ENCODE assay signal across 22 cellular contexts in genomic region chr6:20486641-20487040, GRCh38. TPM values are rescaled to one million over a fixed set of nuclear protein-coding genes. Genes with fewer than 3 reads are reported as not detected.
DNase-seq lines count a peak whose midpoint lies in the region; ATAC-seq and TF ChIP-seq lines count a peak whose summit lies in the region.
"Had no signal": no experiment of that assay in that cellular context is flagged by ENCODE, and none has a peak within 500 bp of the region (broad histone marks: within the 10 kb centered on the region; RNA-seq: fewer than 3 reads in every experiment).

No MANE protein-coding gene starts in this region.

- TF ChIP-seq POLR2A in IMR-90 (IDR thresholded peaks at IDR 0.05; ENCODE audit: low read depth, low read length) (no peak), lower leg skin (IDR thresholded peaks at IDR 0.05) (no peak)

- H2BK15ac ChIP-seq in IMR-90 (ENCODE audit: low read depth, low read length): no peak overlapping the region

- H3K79me1 ChIP-seq in IMR-90 (ENCODE audit: low read depth in 1 of 2, low read length in 2 of 2): peaks cover 30 to 41% of the 10 kb centered on the region in 2 experiments

- no peak overlapping the region for H3K4ac ChIP-seq in IMR-90 (ENCODE audit: low read depth, low read length)

- CTCF ChIA-PET in activated CD4-positive, alpha-beta T cell treated with anti-CD3 and anti-CD28 coated beads for 36 hours (lab: Charles Lee): no interaction called here
- CTCF ChIA-PET in IMR-90 (lab: Yijun Ruan, JAX): interaction anchor here (0.6 kb wide), 1 partner anchor 13 kb away, joined by 5 read pairs; no protein-coding TSS in a partner anchor

- H3K23ac ChIP-seq in IMR-90 (ENCODE audit: low read depth, low read length): no peak overlapping the region

- intact Hi-C loops in activated CD4-positive, alpha-beta T cell treated with anti-CD3 and anti-CD28 coated beads for 36 hours (cut with DNase I, micrococcal nuclease): no loop called here
- intact Hi-C loops in IMR-90 (cut with micrococcal nuclease) (no loop called here), lower leg skin (cut with DNase I; ENCODE audit: low total_unique reads) (no loop called here)

- H2AK9ac ChIP-seq in IMR-90 (replicated peaks; ENCODE audit: low read depth, low read length, poor library complexity): no peak overlapping the region

- H3K9me1 ChIP-seq in IMR-90 (ENCODE audit: insufficient read depth, low read length): peaks cover 3% of the 10 kb centered on the region; the same call in 1 of the 2 replicates

- no peak overlapping the region for H4K5ac ChIP-seq in IMR-90 (ENCODE audit: low read depth, low read length)

- no peak overlapping the region for H2AK5ac ChIP-seq in IMR-90 (ENCODE audit: low read depth, low read length)

- H3K4me3 Mint-ChIP-seq in activated CD4-positive, alpha-beta T cell treated with anti-CD3 and anti-CD28 coated beads for 36 hours: no peak overlapping the region
- H3K4me3 Mint-ChIP-seq: B cell; CD4-positive, CD25-positive, alpha-beta regulatory T cell; CD8-positive, alpha-beta T cell had no signal

- H3K9me3 Mint-ChIP-seq in activated CD4-positive, alpha-beta T cell treated with anti-CD3 and anti-CD28 coated beads for 36 hours (ENCODE audit: low read depth): no peaks in the 10 kb centered on the region
- H3K9me3 Mint-ChIP-seq: CD4-positive, CD25-positive, alpha-beta regulatory T cell; CD8-positive, alpha-beta T cell had no signal

- DNase-seq in activated CD4-positive, alpha-beta T cell treated with anti-CD3 and anti-CD28 coated beads for 36 hours: no peak
- DNase-seq in activated CD4-positive, alpha-beta T cell treated with anti-CD3 and anti-CD28 coated beads for 4 hours: no peak
- DNase-seq in EL (peak; percentile 11), IMR-90 (peak; percentile 19), choroid plexus epithelial cell (ENCODE audit: low read depth) (peak; percentile 37), lower leg skin (ENCODE audit: low spot score in 2 of 2) (no peak), coronary artery (ENCODE audit: low spot score) (no peak), SIG-M5 (lab: John Stamatoyannopoulos, UW) (no peak)
- DNase-seq: Caco-2; CD4-positive, CD25-positive, alpha-beta regulatory T cell; CD8-positive, alpha-beta T cell; DMS153; DND-41; GDM1; GOT3; H7; HCEC 1CT had no signal

- TF ChIP-seq RAD21 in IMR-90 (IDR thresholded peaks at IDR 0.05; ENCODE audit: low read length): no peak

- in situ Hi-C loops in IMR-90 (cut with MboI; ENCODE audit: low sequenced_read_pairs): no loop called here

- H3K9me3 ChIP-seq in IMR-90 (ENCODE audit: control insufficient read depth, insufficient read depth, low read length): no peaks in the 10 kb centered on the region
- H3K9me3 ChIP-seq: BLaER1, Caco-2 had no signal

- no peaks in the 10 kb centered on the region for H3K27me3 ChIP-seq in IMR-90 (ENCODE audit: control insufficient read depth, insufficient read depth, low read length)
- H3K27me3 ChIP-seq: BLaER1 had no signal

- H4K8ac ChIP-seq in IMR-90 (ENCODE audit: low read depth in 2 of 2, low read length in 2 of 2): no peak overlapping the region

- H3K56ac ChIP-seq in IMR-90 (ENCODE audit: extremely low read depth, insufficient read depth, low read length): no peak overlapping the region

- no peak overlapping the region for H3K4me2 ChIP-seq in IMR-90 (ENCODE audit: low read depth, low read length)
- H3K4me2 ChIP-seq: BLaER1 had no signal

- H2BK120ac ChIP-seq in IMR-90 (ENCODE audit: low read depth, low read length): no peak overlapping the region

- H3K27me3 Mint-ChIP-seq in activated CD4-positive, alpha-beta T cell treated with anti-CD3 and anti-CD28 coated beads for 36 hours: no peaks in the 10 kb centered on the region
- H3K27me3 Mint-ChIP-seq: B cell; CD4-positive, CD25-positive, alpha-beta regulatory T cell had no signal

- no peak overlapping the region for H2BK5ac ChIP-seq in IMR-90 (ENCODE audit: low read depth, low read length, poor library complexity, severe bottlenecking)

- WGBS in IMR-90 (ENCODE audit: extremely low coverage in 2 of 2, insufficient read length in 1 of 2), 2 experiments: no CpG with 5 or more reads among the region's 4 CpGs
- 99 to 100% methylated on average over 4 of the region's 4 CpGs for WGBS in lower leg skin, 2 donors

- H4K20me1 ChIP-seq in IMR-90 (ENCODE audit: insufficient read depth, low read length): no peaks in the 10 kb centered on the region; the same call in 1 of the 2 replicates

- H3K14ac ChIP-seq in IMR-90 (replicated peaks; ENCODE audit: low read depth, low read length): no peak overlapping the region

- no TSS peak for BruUV-seq in IMR-90 (replicated peaks; lab: Mats Ljungman, UMichigan)

- no peak overlapping the region for H3K18ac ChIP-seq in IMR-90 (ENCODE audit: low read depth, low read length)

- H3K36me3 ChIP-seq in IMR-90 (ENCODE audit: control insufficient read depth, insufficient read depth, low read length): peaks cover 28% of the 10 kb centered on the region

- no peak overlapping the region for H3K27ac ChIP-seq in IMR-90 (ENCODE audit: insufficient read depth, low read length)
- H3K27ac ChIP-seq in coronary artery: no peak overlapping the region
- H3K27ac ChIP-seq: 22Rv1, BLaER1, C4-2B had no signal

- no peaks in the 10 kb centered on the region for H3K4me1 ChIP-seq in IMR-90 (ENCODE audit: control insufficient read depth, insufficient read depth, low read length)
- H3K4me1 ChIP-seq: BLaER1, Caco-2 had no signal

- ATAC-seq in activated CD4-positive, alpha-beta T cell treated with anti-CD3 and anti-CD28 coated beads for 36 hours: peak; percentile 30
- ATAC-seq in IMR-90 (ENCODE audit: low read depth): no peak
- ATAC-seq: CD8-positive, alpha-beta T cell; GM12878 had no signal

- no peak overlapping the region for H2AFZ ChIP-seq in IMR-90 (replicated peaks; ENCODE audit: low read length, poor library complexity)

- no peak overlapping the region for H2BK20ac ChIP-seq in IMR-90 (ENCODE audit: low read depth, low read length)

- dilution Hi-C loops in IMR-90 (cut with HindIII; ENCODE audit: low sequenced_read_pairs, unreplicated experiment): no loop called here

- TF ChIP-seq CTCF in IMR-90 (conservative IDR thresholded peaks at IDR 0.05; ENCODE audit: low read depth, low read length) (no peak), choroid plexus epithelial cell (conservative IDR thresholded peaks at IDR 0.05; ENCODE audit: low read depth, low read length) (no peak), lower leg skin (IDR thresholded peaks at IDR 0.05) (no peak), coronary artery (IDR thresholded peaks at IDR 0.05) (no peak)

- H3K4me1 Mint-ChIP-seq in activated CD4-positive, alpha-beta T cell treated with anti-CD3 and anti-CD28 coated beads for 36 hours: peaks cover 7% of the 10 kb centered on the region
- H3K4me1 Mint-ChIP-seq: B cell had no signal

- POLR2A ChIA-PET in activated CD4-positive, alpha-beta T cell treated with anti-CD3 and anti-CD28 coated beads for 36 hours (lab: Charles Lee): no interaction called here
- POLR2A ChIA-PET in IMR-90 (lab: Charles Lee; ENCODE audit: unreplicated experiment): no interaction called here

- no peak overlapping the region for H3K9ac ChIP-seq in IMR-90 (ENCODE audit: low read depth, low read length)
- H3K9ac ChIP-seq: BLaER1 had no signal

- H3K36me3 Mint-ChIP-seq in activated CD4-positive, alpha-beta T cell treated with anti-CD3 and anti-CD28 coated beads for 36 hours (ENCODE audit: low read depth): peaks cover 70% of the 10 kb centered on the region

- H3K27ac Mint-ChIP-seq in activated CD4-positive, alpha-beta T cell treated with anti-CD3 and anti-CD28 coated beads for 36 hours: no peak overlapping the region
- H3K27ac Mint-ChIP-seq: B cell; CD4-positive, CD25-positive, alpha-beta regulatory T cell; CD8-positive, alpha-beta T cell had no signal

- H4K91ac ChIP-seq in IMR-90 (ENCODE audit: insufficient read depth, low read depth, low read length): no peak overlapping the region

- H3K4me3 ChIP-seq in IMR-90 (ENCODE audit: insufficient read depth, low read depth, low read length) (no peak overlapping the region), choroid plexus epithelial cell (ENCODE audit: low read depth, low read length) (no peak overlapping the region), lower leg skin (ENCODE audit: low read depth, poor library complexity, severe bottlenecking) (no peak overlapping the region), coronary artery (no peak overlapping the region)
- H3K4me3 ChIP-seq: BLaER1, GM12878 had no signal

TF ChIP-seq in IMR-90, 13 proteins besides CTCF, POLR2A, EP300 and RAD21:
- no peak for TF ChIP-seq FOS (IDR thresholded peaks at IDR 0.05; ENCODE audit: low read depth, low read length)
- no peak for TF ChIP-seq BHLHE40 (IDR thresholded peaks at IDR 0.05; ENCODE audit: low read depth, low read length)
- no peak for TF ChIP-seq MAZ (IDR thresholded peaks at IDR 0.05; ENCODE audit: borderline replicate concordance, low read depth, low read length)
- no peak for TF ChIP-seq SMC3 (IDR thresholded peaks at IDR 0.05; ENCODE audit: low read depth, low read length)

RNA-seq across cellular contexts. Expression of gene CDKAL1, which starts 47.6 kb away (rescaled TPM):
- 10 to 100 TPM; 22.1 to 23.4 TPM for total RNA-seq in activated CD4-positive, alpha-beta T cell treated with anti-CD3 and anti-CD28 coated beads for 36 hours
- total RNA-seq in IMR-90 (2012; rRNA removed) (13.1 and 17.5 TPM in 2 replicates), lower leg skin (10 to 100 TPM; 10.3 to 18.0 (median 11.6) TPM)
- 3.1 and 3.7 TPM in 2 replicates for polyA plus RNA-seq in IMR-90 (2012; rRNA removed)
- polyA plus RNA-seq in IMR-90 (2012; cell fraction: cytosol; rRNA removed): 0.79 and 1.1 TPM in 2 replicates
- polyA plus RNA-seq in IMR-90 (2012; cell fraction: nucleus; rRNA removed; ENCODE audit: low replicate concordance): 0.50 and 4.1 TPM in 2 replicates

Comparison
In these comparisons a context has a peak if more than half of its experiments do, and no peak if none do; other contexts are left out.
1. DNase-seq: peak in EL (single experiment), IMR-90 (single experiment) and choroid plexus epithelial cell (single experiment); none in activated CD4-positive, alpha-beta T cell treated with anti-CD3 and anti-CD28 coated beads for 36 hours (single experiment), activated CD4-positive, alpha-beta T cell treated with anti-CD3 and anti-CD28 coated beads for 4 hours (0 of 2), lower leg skin (0 of 2), coronary artery (single experiment) and SIG-M5 (single experiment).